ENCODE assay signal across 9 cellular contexts in the genomic region with DNA sequence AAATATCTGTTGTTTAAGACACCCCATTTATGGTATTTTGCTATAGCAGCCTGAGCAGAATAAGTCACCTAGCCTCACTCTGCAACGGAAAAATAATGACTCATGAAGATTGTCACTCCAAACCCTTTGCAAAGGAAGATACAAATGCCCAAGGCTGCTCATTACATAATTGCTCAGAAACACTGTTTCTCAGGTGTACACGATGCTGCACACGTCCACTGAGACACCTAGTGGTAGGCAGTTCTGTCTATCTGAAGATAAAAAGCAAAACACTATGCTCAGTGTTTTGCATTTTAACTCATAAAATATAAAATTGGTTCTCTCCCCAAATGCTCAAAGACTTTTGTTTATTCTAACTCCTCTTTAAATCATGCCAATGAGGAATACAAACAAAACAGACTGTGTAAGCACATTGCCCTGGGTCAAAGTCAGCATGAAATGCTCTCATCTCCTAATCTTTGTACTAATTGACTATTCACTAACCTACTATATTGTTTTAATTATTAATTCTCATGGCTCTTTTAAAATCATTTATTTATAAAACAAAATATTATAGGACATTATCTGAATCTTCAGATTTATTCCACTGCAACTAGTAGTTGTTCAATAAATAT. TPM values are rescaled to one million over a fixed set of nuclear protein-coding genes. Genes with fewer than 3 reads are reported as not detected.
DNase-seq lines count a peak whose midpoint lies in the region; TF ChIP-seq lines count a peak whose summit lies in the region.
"Had no signal": no experiment of that assay in that cellular context is flagged by ENCODE, and none has a peak within 500 bp of the region (broad histone marks: within the 10 kb centered on the region; RNA-seq: fewer than 3 reads in every experiment).

No MANE protein-coding gene starts in this region.

- DNase-seq in Caki2 (ENCODE audit: low read depth) = peak; percentile 69
- peak; percentile 38 for DNase-seq in GM20000 (ENCODE audit: low spot score)
- peak; percentile 16 for DNase-seq in NCI-H226
- DNase-seq in fibroblast of mammary gland (ENCODE audit: low read depth) = no peak
- no peak for DNase-seq in middle frontal gyrus (ENCODE audit: extremely low spot score, low spot score)
- no peak for DNase-seq in activated CD4-positive, alpha-beta T cell treated with anti-CD3 and anti-CD28 coated beads for 48 hours
- no peak for DNase-seq in cerebellar nuclear complex (lab: John Stamatoyannopoulos, UW)
- no peak for DNase-seq in SIG-M5 treated with dmso at 0.1 percent for 504 hours (lab: John Stamatoyannopoulos, UW; ENCODE audit: unreplicated experiment)

- in situ Hi-C loops in Caki2 (cut with HindIII; ENCODE audit: low pct_unique_long_range_greater_than_20kb, low sequenced_read_pairs) = no loop called here

- H3K4me3 ChIP-seq in fibroblast of mammary gland (ENCODE audit: control insufficient read depth, low read depth, low read length) = no peak overlapping the region

- TF ChIP-seq CTCF in GM20000 (IDR thresholded peaks at IDR 0.05; ENCODE audit: extremely low read depth, missing control alignments) (peak; percentile 35), fibroblast of mammary gland (conservative IDR thresholded peaks at IDR 0.05; ENCODE audit: control insufficient read depth, insufficient read depth, low read depth, low read length) (peak; percentile 49)

RNA-seq across cellular contexts. Expression of a gene that starts 7.7 kb away (rescaled TPM):
- total RNA-seq in Caki2 (2014; rRNA removed; shearing (Covaris generic); ENCODE audit: low replicate concordance) = not detected in 2 replicates
- total RNA-seq: endothelial cell of umbilical vein had no signal

RNA-seq across cellular contexts. Expression of a gene that starts 28.3 kb away (rescaled TPM):
- total RNA-seq in Caki2 (2014; rRNA removed; shearing (Covaris generic); ENCODE audit: low replicate concordance) = 29.2 and 33.2 TPM in 2 replicates

Comparison
In these comparisons a context has a peak if more than half of its experiments do, and no peak if none do; other contexts are left out.
1. DNase-seq: peak in Caki2 (single experiment), GM20000 (single experiment) and NCI-H226 (single experiment); none in fibroblast of mammary gland (single experiment), middle frontal gyrus (single experiment), activated CD4-positive, alpha-beta T cell treated with anti-CD3 and anti-CD28 coated beads for 48 hours (single experiment), cerebellar nuclear complex (0 of 2) and SIG-M5 treated with dmso at 0.1 percent for 504 hours (single experiment).